18 cellular contexts compared by ENCODE assay signal in genomic region chr2:239801404-239802100, GRCh38.
DNase-seq lines count a peak whose midpoint lies in the region; ATAC-seq, FAIRE-seq and TF ChIP-seq lines count a peak whose summit lies in the region.
"Had no signal": no experiment of that assay in that cellular context is flagged by ENCODE, and none has a peak within 500 bp of the region (broad histone marks: within the 10 kb centered on the region; RNA-seq: fewer than 3 reads in every experiment).

No MANE protein-coding gene starts in this region.

- ATAC-seq in right lobe of liver (no peak), HepG2 (no peak), sciatic nerve (no peak)

- H3K4me3 Mint-ChIP-seq in endodermal cell: no peak overlapping the region
- H3K4me3 Mint-ChIP-seq: CD4-positive, alpha-beta T cell had no signal

- peaks cover 9% of the 10 kb centered on the region for H3K9me3 Mint-ChIP-seq in endodermal cell
- H3K9me3 Mint-ChIP-seq: CD4-positive, alpha-beta T cell had no signal

- H3K9ac ChIP-seq in HepG2 (ENCODE audit: insufficient read depth, low read depth, low read length) (no peak overlapping the region), endodermal cell (ENCODE audit: extremely low read depth, low read length, poor library complexity, severe bottlenecking) (no peak overlapping the region)
- H3K9ac ChIP-seq: GM23248 had no signal

- no peaks in the 10 kb centered on the region for H3K79me2 ChIP-seq in HepG2 (ENCODE audit: insufficient read depth, low read length)

- no peaks in the 10 kb centered on the region for H3K27me3 Mint-ChIP-seq in endodermal cell (ENCODE audit: insufficient read depth)
- H3K27me3 Mint-ChIP-seq: CD4-positive, alpha-beta T cell had no signal

- H4K20me1 ChIP-seq in HepG2 (ENCODE audit: insufficient read depth, low read length): no peaks in the 10 kb centered on the region

- DNase-seq in right lobe of liver (peak in 2 of 3 donors; percentile 15 to 31), HepG2 (ENCODE audit: low spot score) (no peak), endodermal cell (peak; percentile 27), sciatic nerve (ENCODE audit: low spot score) (peak; percentile 35), G401 (ENCODE audit: low spot score) (no peak), NCI-H2029 (lab: John Stamatoyannopoulos, UW) (no peak), ecto neural progenitor cell (ENCODE audit: low spot score) (no peak)
- DNase-seq: AML-193; CD4-positive, alpha-beta T cell; DND-41; GM23248; KBM-7; NCI-H1092; NCI-H2107; NCI-H345; NCI-H69; NK-92 treated with Interleukin-12 subunit alpha and Interleukin-12 subunit beta, amount 100 ng/mL, for 24 hours had no signal

- no peak overlapping the region for H3K27ac Mint-ChIP-seq in endodermal cell
- H3K27ac Mint-ChIP-seq: CD4-positive, alpha-beta T cell had no signal

- in situ Hi-C loops in HepG2 (cut with HindIII; ENCODE audit: extremely low pct_ligation_motif_present, low pct_unique_long_range_greater_than_20kb) (no loop called here), G401 (cut with HindIII; ENCODE audit: low sequenced_read_pairs) (no loop called here)

- no peak for TF ChIP-seq POLR2A in right lobe of liver (IDR thresholded peaks at IDR 0.05)
- no peak for TF ChIP-seq POLR2A in HepG2 (IDR thresholded peaks at IDR 0.05; ENCODE audit: insufficient read depth in 1 of 2, low read depth in 2 of 2, low read length in 2 of 2)

- no peaks in the 10 kb centered on the region for H3K4me1 Mint-ChIP-seq in endodermal cell

- no peak overlapping the region for H2AFZ ChIP-seq in HepG2 (ENCODE audit: low read length)
- H2AFZ ChIP-seq: GM23248 had no signal

- no peak overlapping the region for H3K27ac ChIP-seq in right lobe of liver
- H3K27ac ChIP-seq in HepG2 (ENCODE audit: extremely low read length, insufficient read depth, low read length): no peak overlapping the region
- no peak overlapping the region for H3K27ac ChIP-seq in endodermal cell (ENCODE audit: low read depth, low read length)
- H3K27ac ChIP-seq: GM23248, HL-60 had no signal

- no peak for TF ChIP-seq EP300 in HepG2 (IDR thresholded peaks at IDR 0.05; ENCODE audit: low read depth in 2 of 2, low read length in 2 of 2)
- TF ChIP-seq EP300 in HepG2 (CRISPR knock-in tag; IDR thresholded peaks at IDR 0.05; ENCODE audit: borderline replicate concordance): no peak

- H3K4me2 ChIP-seq in HepG2 (ENCODE audit: low read depth, low read length): no peak overlapping the region

- intact Hi-C loops in right lobe of liver (cut with DNase I) (no loop called here), HepG2 (cut with micrococcal nuclease; ENCODE audit: unreplicated experiment) (no loop called here), sciatic nerve (cut with DNase I) (no loop called here)

- no peaks in the 10 kb centered on the region for H3K27me3 ChIP-seq in right lobe of liver
- peaks cover 2 to 61% of the 10 kb centered on the region in 2 experiments for H3K27me3 ChIP-seq in HepG2 (ENCODE audit: control insufficient read depth in 1 of 2, insufficient read depth in 2 of 2, low read length in 2 of 2)
- H3K27me3 ChIP-seq in endodermal cell (ENCODE audit: control insufficient read depth, insufficient read depth, low read length, poor library complexity, severe bottlenecking): no peaks in the 10 kb centered on the region

- POLR2A ChIA-PET in HepG2 (lab: Yijun Ruan, JAX): no interaction called here

- CTCF ChIA-PET in HepG2 (lab: Yijun Ruan, JAX; ENCODE audit: low intra/inter-chr PET ratio, low total read pairs): no interaction called here

- H3K4me3 ChIP-seq in right lobe of liver (no peak overlapping the region), HepG2 (replicated peaks in 1 of 3; ENCODE audit: insufficient read depth in 1 of 3, low read depth in 2 of 3, low read length in 3 of 3) (no peak overlapping the region), endodermal cell (ENCODE audit: low read length) (no peak overlapping the region)
- H3K4me3 ChIP-seq: GM23248 had no signal

- no TSS peak for BruUV-seq in HepG2 (replicated peaks; lab: Mats Ljungman, UMichigan)

- FAIRE-seq in HepG2 (lab: Jason Lieb, UNC): no peak

- no peaks in the 10 kb centered on the region for H3K36me3 Mint-ChIP-seq in endodermal cell (ENCODE audit: low read depth)

- no peaks in the 10 kb centered on the region for H3K36me3 ChIP-seq in right lobe of liver
- no peaks in the 10 kb centered on the region for H3K36me3 ChIP-seq in HepG2 (replicated peaks in 1 of 2; ENCODE audit: control insufficient read depth in 1 of 2, insufficient read depth in 2 of 2, low read length in 2 of 2)
- H3K36me3 ChIP-seq in endodermal cell (ENCODE audit: control insufficient read depth, insufficient read depth, low read length): no peaks in the 10 kb centered on the region

- TF ChIP-seq CTCF in right lobe of liver (IDR thresholded peaks at IDR 0.05): no peak
- TF ChIP-seq CTCF in HepG2 (CRISPR knock-in tag; IDR thresholded peaks at IDR 0.05): no peak
- no peak for TF ChIP-seq CTCF in endodermal cell (conservative IDR thresholded peaks at IDR 0.05)

- H3K4me1 ChIP-seq in right lobe of liver: no peaks in the 10 kb centered on the region
- H3K4me1 ChIP-seq in HepG2 (ENCODE audit: insufficient read depth, low read length): no peaks in the 10 kb centered on the region
- H3K4me1 ChIP-seq in endodermal cell (ENCODE audit: control insufficient read depth, insufficient read depth, low read length): no peaks in the 10 kb centered on the region

- TF ChIP-seq RAD21 in HepG2 (CRISPR knock-in tag; IDR thresholded peaks at IDR 0.05): no peak

- 65% methylated on average over 13 of the region's 21 CpGs for WGBS in right lobe of liver (ENCODE audit: insufficient coverage, low coverage, low lambda C conversion rate, missing lambda C conversion rate)
- 22% methylated on average over 18 of the region's 21 CpGs for whole genome bisulfite sequencing in HepG2 (ENCODE audit: low lambda C conversion rate)
- WGBS in endodermal cell (ENCODE audit: insufficient coverage in 1 of 2, insufficient read length in 1 of 2), 2 experiments: 89% methylated on average over 18 to 21 of the region's 21 CpGs

- H3K9me3 ChIP-seq in right lobe of liver (no peaks in the 10 kb centered on the region), HepG2 (ENCODE audit: low read length) (no peaks in the 10 kb centered on the region), endodermal cell (ENCODE audit: control insufficient read depth, low read length) (no peaks in the 10 kb centered on the region)

TF ChIP-seq in HepG2, 621 proteins besides CTCF, POLR2A, EP300 and RAD21 (continues in another document):
- TF ChIP-seq ZNF646 (CRISPR knock-in tag; IDR thresholded peaks at IDR 0.05): no peak
- no peak for TF ChIP-seq ZNF556 (CRISPR knock-in tag; IDR thresholded peaks at IDR 0.05; ENCODE audit: borderline replicate concordance)
- no peak for TF ChIP-seq ZNF224 (CRISPR knock-in tag; IDR thresholded peaks at IDR 0.05)
- no peak for TF ChIP-seq TERF1 (CRISPR knock-in tag; IDR thresholded peaks at IDR 0.05)
- no peak for TF ChIP-seq TCF7 (IDR thresholded peaks at IDR 0.05; ENCODE audit: low read depth)
- no peak for TF ChIP-seq ZNF430 (CRISPR knock-in tag; IDR thresholded peaks at IDR 0.05)
- TF ChIP-seq SYNCRIP (IDR thresholded peaks at IDR 0.05; ENCODE audit: insufficient read depth, low read depth, low read length): no peak
- no peak for TF ChIP-seq KDM1A (CRISPR knock-in tag; IDR thresholded peaks at IDR 0.05)

Comparison
In these comparisons a context has a peak if more than half of its experiments do, and no peak if none do; other contexts are left out.
1. DNase-seq: peak in right lobe of liver (2 of 3), endodermal cell (single experiment) and sciatic nerve (single experiment); none in HepG2 (single experiment), G401 (single experiment), NCI-H2029 (single experiment) and ecto neural progenitor cell (single experiment).